In genomic region chr15:22948056-22948455, GRCh38 we compare ENCODE assay signal across 21 cellular contexts. TPM values are rescaled to one million over a fixed set of nuclear protein-coding genes. Genes with fewer than 3 reads are reported as not detected.
A peak's percentile ranks its signal among the peaks of the same experiment; 100 is the strongest.
DNase-seq lines count a peak whose midpoint lies in the region; ATAC-seq and TF ChIP-seq lines count a peak whose summit lies in the region.
"Had no signal": no experiment of that assay in that cellular context is flagged by ENCODE, and none has a peak within 500 bp of the region (broad histone marks: within the 10 kb centered on the region; RNA-seq: fewer than 3 reads in every experiment).

No MANE protein-coding gene starts in this region.

- TF ChIP-seq EP300 in gastroesophageal sphincter (IDR thresholded peaks at IDR 0.05) = no peak

- DNase-seq in Ammon's horn (ENCODE audit: low spot score) = peak; percentile 35
- peak; percentile 47 for DNase-seq in NCI-H69 (lab: John Stamatoyannopoulos, UW)
- no peak for DNase-seq in progenitor cell of endocrine pancreas (ENCODE audit: low spot score, unreplicated experiment)
- no peak for DNase-seq in NCI-H1092 (lab: John Stamatoyannopoulos, UW)
- DNase-seq in activated CD4-positive, alpha-beta T cell treated with anti-CD3 and anti-CD28 coated beads for 1 hour = no peak
- DNase-seq in activated gamma-delta T cell (lab: John Stamatoyannopoulos, UW) = no peak
- DNase-seq in Calu3 = no peak
- DNase-seq: activated CD4-positive, alpha-beta T cell treated with anti-CD3 and anti-CD28 coated beads, Interleukin-2, amount 50 U/mL, for 1 hour; body of pancreas; COR-L47; immature natural killer cell; NCI-H1048; NCI-H82; PC-9; stimulated activated CD4-positive, alpha-beta T cell treated with anti-CD3 and anti-CD28 coated beads, Interleukin-1b, Interleukin-23, amount 100 ng/mL, for 48 hours; stomach had no signal

- no peaks in the 10 kb centered on the region for H3K9me3 Mint-ChIP-seq in progenitor cell of endocrine pancreas (ENCODE audit: low read depth)
- no peaks in the 10 kb centered on the region for H3K9me3 Mint-ChIP-seq in Calu3 (ENCODE audit: low read depth, unreplicated experiment)
- H3K9me3 Mint-ChIP-seq: activated naive CD4-positive, alpha-beta T cell treated with anti-CD3 and anti-CD28 coated beads, Interleukin-2, amount 50 U/mL, for 72 hours; IgD-negative memory B cell; immature natural killer cell; nephron had no signal

- H3K4me3 ChIP-seq in gastroesophageal sphincter = no peak overlapping the region
- H3K4me3 ChIP-seq: body of pancreas, lung, PC-9, stomach had no signal

- no TSS peak for BruUV-seq in Calu3 (replicated peaks; lab: Mats Ljungman, UMichigan)

- no peaks in the 10 kb centered on the region for H3K9me3 ChIP-seq in gastroesophageal sphincter
- H3K9me3 ChIP-seq: body of pancreas, stomach had no signal

- WGBS in gastroesophageal sphincter (ENCODE audit: low coverage in 1 of 2), 2 donors = 80% methylated on average over 2 of the region's 4 CpGs; no CpG with 5 or more reads in 1 of the 2 donors

- peaks cover 10% of the 10 kb centered on the region for H3K36me3 Mint-ChIP-seq in progenitor cell of endocrine pancreas (ENCODE audit: insufficient read depth)
- H3K36me3 Mint-ChIP-seq in Calu3 (ENCODE audit: insufficient read depth, unreplicated experiment) = no peaks in the 10 kb centered on the region
- H3K36me3 Mint-ChIP-seq: activated naive CD4-positive, alpha-beta T cell treated with anti-CD3 and anti-CD28 coated beads, Interleukin-2, amount 50 U/mL, for 72 hours had no signal

- H3K27ac Mint-ChIP-seq in progenitor cell of endocrine pancreas = peak overlapping the region; percentile 0
- H3K27ac Mint-ChIP-seq in Calu3 (ENCODE audit: unreplicated experiment) = no peak overlapping the region

- no peak for ATAC-seq in gastroesophageal sphincter
- ATAC-seq: activated naive CD4-positive, alpha-beta T cell treated with anti-CD3 and anti-CD28 coated beads, Interleukin-2, amount 50 U/mL, for 72 hours; body of pancreas had no signal

- no peak for TF ChIP-seq POLR2A in gastroesophageal sphincter (IDR thresholded peaks at IDR 0.05)

- no peak overlapping the region for H3K4me3 Mint-ChIP-seq in progenitor cell of endocrine pancreas (ENCODE audit: low read depth)
- no peak overlapping the region for H3K4me3 Mint-ChIP-seq in Calu3 (ENCODE audit: low read depth, unreplicated experiment)

- no peak for TF ChIP-seq CTCF in gastroesophageal sphincter (IDR thresholded peaks at IDR 0.05)
- no peak for TF ChIP-seq CTCF in progenitor cell of endocrine pancreas (IDR thresholded peaks at IDR 0.05; ENCODE audit: unreplicated experiment)
- TF ChIP-seq CTCF in Calu3 (IDR thresholded peaks at IDR 0.05; ENCODE audit: unreplicated experiment) = no peak

- peaks cover 0 to 72% (median 30%) of the 10 kb centered on the region in 3 donors for H3K4me1 ChIP-seq in gastroesophageal sphincter

- H3K27me3 Mint-ChIP-seq in progenitor cell of endocrine pancreas = no peaks in the 10 kb centered on the region
- H3K27me3 Mint-ChIP-seq in Calu3 (ENCODE audit: unreplicated experiment) = no peaks in the 10 kb centered on the region

- H3K4me1 Mint-ChIP-seq in progenitor cell of endocrine pancreas (ENCODE audit: low read depth) = peaks cover 20% of the 10 kb centered on the region
- no peaks in the 10 kb centered on the region for H3K4me1 Mint-ChIP-seq in Calu3 (ENCODE audit: low read depth, unreplicated experiment)

- intact Hi-C loops in Calu3 (cut with micrococcal nuclease; ENCODE audit: unreplicated experiment) = no loop called here

- H3K36me3 ChIP-seq in gastroesophageal sphincter = peaks cover 0 to 43% of the 10 kb centered on the region in 2 donors

- CTCF ChIA-PET in Calu3 (lab: Charles Lee) = no interaction called here

- H3K27ac ChIP-seq in gastroesophageal sphincter = peak overlapping the region in 3 of 4 donors; percentile 4 to 39 (median 37)
- H3K27ac ChIP-seq: body of pancreas, PC-9 had no signal

- H3K27me3 ChIP-seq in gastroesophageal sphincter = no peaks in the 10 kb centered on the region
- H3K27me3 ChIP-seq: body of pancreas, stomach had no signal

RNA-seq across cellular contexts. Expression of gene CYFIP1, which starts 32.1 kb away (rescaled TPM):
- total RNA-seq in gastroesophageal sphincter (100 to 1,000 TPM in 2 of 4 donors, 10 to 100 TPM in 2; 82.3 to 116 (median 101) TPM), progenitor cell of endocrine pancreas (169 and 175 TPM in 2 replicates), Calu3 (2022) (53.7 and 60.1 TPM in 2 replicates)

Comparison
In these comparisons a context has a peak if more than half of its experiments do, and no peak if none do; other contexts are left out.
1. DNase-seq: peak in Ammon's horn (single experiment) and NCI-H69 (single experiment); none in progenitor cell of endocrine pancreas (single experiment), NCI-H1092 (single experiment), activated CD4-positive, alpha-beta T cell treated with anti-CD3 and anti-CD28 coated beads for 1 hour (single experiment), activated gamma-delta T cell (single experiment) and Calu3 (single experiment).